Comparison of ENCODE assay signal across 8 cellular contexts in genomic region chr15:38254065-38254883, GRCh38. TPM values are rescaled to one million over a fixed set of nuclear protein-coding genes. Genes with fewer than 3 reads are reported as not detected.
A peak's percentile ranks its signal among the peaks of the same experiment; 100 is the strongest.
DNase-seq lines count a peak whose midpoint lies in the region; ATAC-seq and TF ChIP-seq lines count a peak whose summit lies in the region.

No MANE protein-coding gene starts in this region.

- CTCF ChIA-PET in RWPE1 (lab: Yijun Ruan, JAX): no interaction called here

- POLR2A ChIA-PET in RWPE1 (lab: Yijun Ruan, JAX; ENCODE audit: low non-redundant PET): no interaction called here

- H3K9me3 ChIP-seq in iPS-20b (ENCODE audit: insufficient read depth, low read depth, low read length): no peaks in the 10 kb centered on the region
- no peaks in the 10 kb centered on the region for H3K9me3 ChIP-seq in skeletal muscle tissue (ENCODE audit: control insufficient read depth in 3 of 3, low read length in 3 of 3)

- peak overlapping the region; percentile 92; the same call in 1 of the 2 replicates for H3K9ac ChIP-seq in iPS-20b (ENCODE audit: low read depth, low read length)
- peak overlapping the region; percentile 73 to 86 (median 74) for H3K9ac ChIP-seq in skeletal muscle tissue (ENCODE audit: low read depth in 1 of 3, low read length in 3 of 3)

- H3K27ac ChIP-seq in RWPE1 (no peak overlapping the region), iPS-20b (ENCODE audit: low read length) (no peak overlapping the region), skeletal muscle tissue (ENCODE audit: low read depth, low read length) (peak overlapping the region; percentile 38)

- DNase-seq in DMS53 treated with DMSO at 0.1 percent for 48 hours (lab: John Stamatoyannopoulos, UW; ENCODE audit: unreplicated experiment) (peak; percentile 50), HuH-7.5 (ENCODE audit: low spot score) (peak; percentile 38), RWPE1 (ENCODE audit: low spot score) (peak; percentile 82), brain pericyte (ENCODE audit: low read depth, low spot score) (peak; percentile 11), T-helper 9 cell (no peak)

- H3K4me1 ChIP-seq in iPS-20b (ENCODE audit: insufficient read depth, low read length) (peaks cover 35% of the 10 kb centered on the region; the same call in 1 of the 2 replicates), skeletal muscle tissue (ENCODE audit: control insufficient read depth in 3 of 3, insufficient read depth in 3 of 3, low read length in 3 of 3) (peaks cover 10 to 23% (median 12%) of the 10 kb centered on the region in 3 donors)

- TF ChIP-seq CTCF in RWPE1 (conservative IDR thresholded peaks at IDR 0.05; ENCODE audit: low read depth): no peak

- ATAC-seq in GM21390 (IDR thresholded peaks at IDR 0.05; ENCODE audit: unreplicated experiment): peak; percentile 51

- H3K27me3 ChIP-seq in iPS-20b (ENCODE audit: insufficient read depth, low read length) (no peaks in the 10 kb centered on the region), skeletal muscle tissue (ENCODE audit: control insufficient read depth in 3 of 3, insufficient read depth in 3 of 3, low read length in 3 of 3) (no peaks in the 10 kb centered on the region)

- H3K36me3 ChIP-seq in iPS-20b (ENCODE audit: insufficient read depth, low read depth, low read length) (no peaks in the 10 kb centered on the region), skeletal muscle tissue (ENCODE audit: control insufficient read depth in 3 of 3, insufficient read depth in 3 of 3, low read length in 3 of 3) (no peaks in the 10 kb centered on the region)

- H3K4me3 ChIP-seq in iPS-20b (ENCODE audit: low read length): peak overlapping the region; percentile 96
- peak overlapping the region; percentile 78 to 93 (median 83) for H3K4me3 ChIP-seq in skeletal muscle tissue (ENCODE audit: low read length in 3 of 3)

RNA-seq across cellular contexts. Expression of gene SPRED1, which starts 1.6 kb away (rescaled TPM):
- total RNA-seq in skeletal muscle tissue: 37.6 TPM
